ENCODE assay signal across 1 cellular context in genomic region chr1:1290238-1290731, GRCh38.
TF ChIP-seq lines count a peak whose summit lies in the region.

No MANE protein-coding gene starts in this region.

TF ChIP-seq in K562, 482 proteins besides CTCF, POLR2A, EP300 and RAD21 (continued from another document and continues in another):
- TF ChIP-seq ZBTB49 (CRISPR knock-in tag; IDR thresholded peaks at IDR 0.05; ENCODE audit: borderline replicate concordance), result no peak
- no peak for TF ChIP-seq PRDM10 (IDR thresholded peaks at IDR 0.05; ENCODE audit: partially characterized antibody)
- no peak for TF ChIP-seq NCOR1 (IDR thresholded peaks at IDR 0.05)
- no peak for TF ChIP-seq CHD7 (IDR thresholded peaks at IDR 0.05; ENCODE audit: low read depth, low read length)
- TF ChIP-seq ZNF212 (CRISPR knock-in tag; IDR thresholded peaks at IDR 0.05), result no peak
- TF ChIP-seq FUS (optimal IDR thresholded peaks at IDR 0.05; ENCODE audit: low read depth, low read length), result no peak
- 0 out of 2 replicates have a peak, but pooled peaks have one; percentile 16 for TF ChIP-seq DEAF1 (CRISPR knock-in tag; IDR thresholded peaks at IDR 0.05)
- TF ChIP-seq MEF2D (tag; conservative IDR thresholded peaks at IDR 0.05; ENCODE audit: low read depth), result no peak
- TF ChIP-seq MTA1 (IDR thresholded peaks at IDR 0.05; ENCODE audit: borderline replicate concordance), result no peak
- no peak for TF ChIP-seq ETV6 (IDR thresholded peaks at IDR 0.05; ENCODE audit: borderline replicate concordance in 1 of 2, low read depth in 2 of 2, low read length in 1 of 2)
- no peak for TF ChIP-seq ETV6 (CRISPR knock-in tag; IDR thresholded peaks at IDR 0.05; ENCODE audit: borderline replicate concordance)
- TF ChIP-seq GABPB1 (CRISPR knock-in tag; IDR thresholded peaks at IDR 0.05), result no peak
- TF ChIP-seq IFI16 (CRISPR knock-in tag; IDR thresholded peaks at IDR 0.05), result no peak
- TF ChIP-seq PCBP1 (IDR thresholded peaks at IDR 0.05; ENCODE audit: low read depth, low read length, poor library complexity, severe bottlenecking), result no peak
- no peak for TF ChIP-seq ZNF75A (CRISPR knock-in tag; IDR thresholded peaks at IDR 0.05)
- TF ChIP-seq ZC3H8 (IDR thresholded peaks at IDR 0.05), result no peak
- TF ChIP-seq RFX5 (IDR thresholded peaks at IDR 0.05; ENCODE audit: low read depth, low read length), result no peak
- no peak for TF ChIP-seq ZNF232 (CRISPR knock-in tag; IDR thresholded peaks at IDR 0.05)
- TF ChIP-seq DDX20 (tag; IDR thresholded peaks at IDR 0.05; ENCODE audit: low read depth), result no peak
- no peak for TF ChIP-seq E4F1 (CRISPR knock-in tag; IDR thresholded peaks at IDR 0.05; ENCODE audit: borderline replicate concordance)
- 0 out of 2 replicates have a peak, but pooled peaks have one; percentile 59 for TF ChIP-seq STAT6 (CRISPR knock-in tag; IDR thresholded peaks at IDR 0.05)
- TF ChIP-seq HDGF (IDR thresholded peaks at IDR 0.05), result no peak
- TF ChIP-seq MBD2 (IDR thresholded peaks at IDR 0.05; ENCODE audit: borderline replicate concordance, low read depth), result no peak
- TF ChIP-seq ZNF277 (CRISPR knock-in tag; IDR thresholded peaks at IDR 0.05; ENCODE audit: borderline replicate concordance), result no peak
- no peak for TF ChIP-seq TCF7L2 (IDR thresholded peaks at IDR 0.05; ENCODE audit: low read depth, low read length)
- TF ChIP-seq DMBX1 (CRISPR knock-in tag; IDR thresholded peaks at IDR 0.05; ENCODE audit: borderline replicate concordance), result no peak
- no peak for TF ChIP-seq MCM5 (IDR thresholded peaks at IDR 0.05; ENCODE audit: low read depth)
- TF ChIP-seq TSC22D4 (tag; IDR thresholded peaks at IDR 0.05), result no peak
- TF ChIP-seq TAF7 (tag; IDR thresholded peaks at IDR 0.05), result no peak
